Comparison of ENCODE assay signal across 16 cellular contexts in genomic region chr4:131613824-131614216, GRCh38.
DNase-seq lines count a peak whose midpoint lies in the region; ATAC-seq lines count a peak whose summit lies in the region.
"Had no signal": no experiment of that assay in that cellular context is flagged by ENCODE, and none has a peak within 500 bp of the region (broad histone marks: within the 10 kb centered on the region; RNA-seq: fewer than 3 reads in every experiment).

No MANE protein-coding gene starts in this region.

- DNase-seq in amniotic epithelial cell (ENCODE audit: low read depth) (peak; percentile 23), NCI-H187 (lab: John Stamatoyannopoulos, UW) (no peak), NCI-H2029 treated with DMSO at 0.1 percent for 48 hours (lab: John Stamatoyannopoulos, UW) (no peak)
- no peak for DNase-seq in activated CD4-positive, alpha-beta T cell treated with anti-CD3 and anti-CD28 coated beads for 1 hour
- no peak for DNase-seq in stimulated activated CD4-positive, alpha-beta T cell treated with anti-CD3 and anti-CD28 coated beads, Interleukin-12 subunit alpha, Interleukin-12 subunit beta, amount 100 ng/mL, for 4 hours
- DNase-seq: activated naive CD8-positive, alpha-beta T cell treated with anti-CD3 and anti-CD28 coated beads for 36 hours; Caco-2; HFFc6; Kasumi-1; posterior cingulate gyrus; stimulated activated CD4-positive, alpha-beta T cell treated with anti-CD3 and anti-CD28 coated beads, Interleukin-4, amount 100 ng/mL, for 1 hour; stomach; T-helper 9 cell had no signal

- peak; percentile 56 for ATAC-seq in GM18909 (IDR thresholded peaks at IDR 0.05; ENCODE audit: poor library complexity, unreplicated experiment)
- peak; percentile 70 for ATAC-seq in GM21717 (IDR thresholded peaks at IDR 0.05; ENCODE audit: unreplicated experiment)
- ATAC-seq in HG03196 (IDR thresholded peaks at IDR 0.05; ENCODE audit: unreplicated experiment) = peak; percentile 99
